ENCODE assay signal across 18 cellular contexts in the genomic region with DNA sequence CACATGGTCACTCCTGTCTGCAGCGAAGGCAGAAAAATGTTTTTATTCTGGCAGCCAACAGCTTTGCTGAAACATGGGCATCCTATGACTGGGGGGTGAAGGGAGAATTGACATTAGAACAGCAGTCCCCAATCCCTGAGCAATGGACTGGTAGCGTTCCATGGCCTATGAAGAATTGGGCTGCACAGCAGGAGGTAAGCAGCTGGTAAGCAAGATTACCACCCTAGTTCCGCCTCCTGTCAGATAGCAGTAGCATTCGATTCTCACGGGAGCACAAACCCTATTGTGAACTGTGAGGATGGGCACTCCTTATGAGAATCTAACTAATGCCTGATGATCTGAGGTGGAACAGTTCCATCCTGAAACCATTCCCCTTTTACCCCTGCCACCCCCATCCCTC.
"Had no signal": no experiment of that assay in that cellular context is flagged by ENCODE, and none has a peak within 500 bp of the region (broad histone marks: within the 10 kb centered on the region; RNA-seq: fewer than 3 reads in every experiment).

No MANE protein-coding gene starts in this region.

- H3K27ac ChIP-seq: cardiac muscle cell, dorsolateral prefrontal cortex, pancreas, sigmoid colon, spleen, suprapubic skin, VCaP had no signal

- H3K27me3 ChIP-seq: cardiac muscle cell, dorsolateral prefrontal cortex, pancreas, sigmoid colon, spleen, suprapubic skin had no signal

- H3K4me3 ChIP-seq: cardiac muscle cell, dorsolateral prefrontal cortex, pancreas, sigmoid colon, spleen, suprapubic skin had no signal

- H3K9me3 ChIP-seq: pancreas, sigmoid colon, spleen, suprapubic skin had no signal

- H3K4me3 Mint-ChIP-seq: activated CD8-positive, alpha-beta T cell treated with anti-CD3 and anti-CD28 coated beads, Interleukin-2, amount 10 ng/mL, durations not matched to agents 7 days and 5 days; activated T-cell treated with anti-CD3 and anti-CD28 coated beads, Interleukin-2, amount 50 U/mL, for 72 hours; stimulated activated naive CD8-positive, alpha-beta T cell treated with anti-CD3 and anti-CD28 coated beads, Interleukin-15, Interleukin-2, amounts not matched to agents 100 ng/mL and 50 ng/mL, for 24 hours; type B pancreatic cell had no signal

- H3K9me3 Mint-ChIP-seq: activated T-cell treated with anti-CD3 and anti-CD28 coated beads, Interleukin-2, amount 50 U/mL, for 72 hours; stimulated activated naive CD8-positive, alpha-beta T cell treated with anti-CD3 and anti-CD28 coated beads, Interleukin-15, Interleukin-2, amounts not matched to agents 100 ng/mL and 50 ng/mL, for 24 hours; type B pancreatic cell had no signal

- H3K4me1 ChIP-seq: pancreas, sigmoid colon, spleen, suprapubic skin had no signal

- FAIRE-seq: endometrium, pancreas had no signal

- ATAC-seq: activated CD8-positive, alpha-beta T cell treated with anti-CD3 and anti-CD28 coated beads, Interleukin-2, amount 10 ng/mL, durations not matched to agents 7 days and 5 days; activated naive CD4-positive, alpha-beta T cell treated with anti-CD3 and anti-CD28 coated beads, Interleukin-2, amount 50 U/mL, for 72 hours; activated T-cell treated with anti-CD3 and anti-CD28 coated beads, Interleukin-2, amount 50 U/mL, for 72 hours; esophagus mucosa; pancreas had no signal

- H3K36me3 Mint-ChIP-seq: activated naive CD4-positive, alpha-beta T cell treated with anti-CD3 and anti-CD28 coated beads, Interleukin-2, amount 50 U/mL, for 72 hours; type B pancreatic cell had no signal

- DNase-seq: activated CD4-positive, alpha-beta T cell treated with anti-CD3 and anti-CD28 coated beads for 48 hours; activated CD8-positive, alpha-beta memory T cell treated with anti-CD3 and anti-CD28 coated beads, Interleukin-2, amount 50 U/mL, for 4 hours; activated CD8-positive, alpha-beta T cell treated with anti-CD3 and anti-CD28 coated beads, Interleukin-2, amount 10 ng/mL, durations not matched to agents 7 days and 5 days; activated gamma-delta T cell; activated T-cell treated with anti-CD3 and anti-CD28 coated beads, Interleukin-2, amount 50 U/mL, for 72 hours; dorsolateral prefrontal cortex; hippocampal formation; pancreas; sigmoid colon; spleen had no signal

- H3K27ac Mint-ChIP-seq: activated CD8-positive, alpha-beta T cell treated with anti-CD3 and anti-CD28 coated beads, Interleukin-2, amount 10 ng/mL, durations not matched to agents 7 days and 5 days; activated naive CD4-positive, alpha-beta T cell treated with anti-CD3 and anti-CD28 coated beads, Interleukin-2, amount 50 U/mL, for 72 hours; activated T-cell treated with anti-CD3 and anti-CD28 coated beads, Interleukin-2, amount 50 U/mL, for 72 hours; stimulated activated naive CD8-positive, alpha-beta T cell treated with anti-CD3 and anti-CD28 coated beads, Interleukin-15, Interleukin-2, amounts not matched to agents 100 ng/mL and 50 ng/mL, for 24 hours; type B pancreatic cell had no signal

- H3K36me3 ChIP-seq: cardiac muscle cell, pancreas, sigmoid colon, spleen, suprapubic skin had no signal

- H3K27me3 Mint-ChIP-seq: stimulated activated naive CD8-positive, alpha-beta T cell treated with anti-CD3 and anti-CD28 coated beads, Interleukin-15, Interleukin-2, amounts not matched to agents 100 ng/mL and 50 ng/mL, for 24 hours; type B pancreatic cell had no signal
